Comparison of ENCODE assay signal across 1 cellular context in genomic region chr1:39081266-39082139, GRCh38.
TF ChIP-seq lines count a peak whose summit lies in the region.

No MANE protein-coding gene starts in this region.

TF ChIP-seq in K562, 482 proteins besides CTCF, POLR2A, EP300 and RAD21 (continued from another document and continues in another):
- TF ChIP-seq ZMIZ1 (IDR thresholded peaks at IDR 0.05; ENCODE audit: low read depth in 2 of 2, low read length in 2 of 2): no peak
- no peak for TF ChIP-seq ZNF696 (CRISPR knock-in tag; conservative IDR thresholded peaks at IDR 0.05)
- TF ChIP-seq CREB3L1 (IDR thresholded peaks at IDR 0.05; ENCODE audit: borderline replicate concordance, low read depth): 0 out of 2 replicates have a peak, but pooled peaks have one; percentile 27
- TF ChIP-seq, protein P1, sequence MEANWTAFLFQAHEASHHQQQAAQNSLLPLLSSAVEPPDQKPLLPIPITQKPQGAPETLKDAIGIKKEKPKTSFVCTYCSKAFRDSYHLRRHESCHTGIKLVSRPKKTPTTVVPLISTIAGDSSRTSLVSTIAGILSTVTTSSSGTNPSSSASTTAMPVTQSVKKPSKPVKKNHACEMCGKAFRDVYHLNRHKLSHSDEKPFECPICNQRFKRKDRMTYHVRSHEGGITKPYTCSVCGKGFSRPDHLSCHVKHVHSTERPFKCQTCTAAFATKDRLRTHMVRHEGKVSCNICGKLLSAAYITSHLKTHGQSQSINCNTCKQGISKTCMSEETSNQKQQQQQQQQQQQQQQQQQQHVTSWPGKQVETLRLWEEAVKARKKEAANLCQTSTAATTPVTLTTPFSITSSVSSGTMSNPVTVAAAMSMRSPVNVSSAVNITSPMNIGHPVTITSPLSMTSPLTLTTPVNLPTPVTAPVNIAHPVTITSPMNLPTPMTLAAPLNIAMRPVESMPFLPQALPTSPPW (CRISPR knock-in tag; IDR thresholded peaks at IDR 0.05): peak; percentile 34; the same call in 1 of the 2 replicates
- TF ChIP-seq SAP30 (IDR thresholded peaks at IDR 0.05; ENCODE audit: borderline replicate concordance, insufficient read depth, low read depth, low read length, poor library complexity, severe bottlenecking): peak; percentile 14
- no peak for TF ChIP-seq TSC22D4 (tag; IDR thresholded peaks at IDR 0.05)
- TF ChIP-seq, protein P2, sequence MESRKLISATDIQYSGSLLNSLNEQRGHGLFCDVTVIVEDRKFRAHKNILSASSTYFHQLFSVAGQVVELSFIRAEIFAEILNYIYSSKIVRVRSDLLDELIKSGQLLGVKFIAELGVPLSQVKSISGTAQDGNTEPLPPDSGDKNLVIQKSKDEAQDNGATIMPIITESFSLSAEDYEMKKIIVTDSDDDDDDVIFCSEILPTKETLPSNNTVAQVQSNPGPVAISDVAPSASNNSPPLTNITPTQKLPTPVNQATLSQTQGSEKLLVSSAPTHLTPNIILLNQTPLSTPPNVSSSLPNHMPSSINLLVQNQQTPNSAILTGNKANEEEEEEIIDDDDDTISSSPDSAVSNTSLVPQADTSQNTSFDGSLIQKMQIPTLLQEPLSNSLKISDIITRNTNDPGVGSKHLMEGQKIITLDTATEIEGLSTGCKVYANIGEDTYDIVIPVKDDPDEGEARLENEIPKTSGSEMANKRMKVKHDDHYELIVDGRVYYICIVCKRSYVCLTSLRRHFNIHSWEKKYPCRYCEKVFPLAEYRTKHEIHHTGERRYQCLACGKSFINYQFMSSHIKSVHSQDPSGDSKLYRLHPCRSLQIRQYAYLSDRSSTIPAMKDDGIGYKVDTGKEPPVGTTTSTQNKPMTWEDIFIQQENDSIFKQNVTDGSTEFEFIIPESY (CRISPR knock-in tag; IDR thresholded peaks at IDR 0.05): no peak
- TF ChIP-seq ZNF212 (CRISPR knock-in tag; IDR thresholded peaks at IDR 0.05): no peak
- TF ChIP-seq HNRNPLL (IDR thresholded peaks at IDR 0.05; ENCODE audit: low read depth, low read length, poor library complexity, severe bottlenecking): peak; percentile 83
- peak; percentile 83 for TF ChIP-seq MEIS2 (IDR thresholded peaks at IDR 0.05; ENCODE audit: partially characterized antibody)
- no peak for TF ChIP-seq ID3 (CRISPR knock-in tag; IDR thresholded peaks at IDR 0.05)
- 0 out of 2 replicates have a peak, but pooled peaks have one; percentile 53 for TF ChIP-seq ID3 (tag; IDR thresholded peaks at IDR 0.05)
- no peak for TF ChIP-seq CBX2 (IDR thresholded peaks at IDR 0.05; ENCODE audit: insufficient read depth, low read length, poor library complexity, severe bottlenecking)
- TF ChIP-seq SMAD4 (CRISPR knock-in tag; conservative IDR thresholded peaks at IDR 0.05): peak; percentile 26; the same call in 1 of the 2 replicates
- no peak for TF ChIP-seq CEBPG (CRISPR knock-in tag; IDR thresholded peaks at IDR 0.05)
- TF ChIP-seq CEBPG (tag; conservative IDR thresholded peaks at IDR 0.05 in 1 of 2, IDR thresholded peaks at IDR 0.05 in 1 of 2): no peak
- TF ChIP-seq IRF2 (CRISPR knock-in tag; IDR thresholded peaks at IDR 0.05): no peak
- no peak for TF ChIP-seq POLR2H (tag; IDR thresholded peaks at IDR 0.05; ENCODE audit: low read depth)
- TF ChIP-seq E2F6 (IDR thresholded peaks at IDR 0.05; ENCODE audit: borderline replicate concordance in 1 of 2, extremely low read depth in 1 of 2, insufficient read depth in 1 of 2, insufficient read length in 1 of 2, low read depth in 1 of 2, low read length in 1 of 2, poor library complexity in 1 of 2, severe bottlenecking in 1 of 2): peak; percentile 53 to 91
- peak; percentile 18; the same call in 1 of the 2 replicates for TF ChIP-seq PHF8 (IDR thresholded peaks at IDR 0.05; ENCODE audit: borderline replicate concordance, low read length)
- TF ChIP-seq CXXC5 (CRISPR knock-in tag; IDR thresholded peaks at IDR 0.05): peak; percentile 68
- TF ChIP-seq CTBP1 (IDR thresholded peaks at IDR 0.05; ENCODE audit: borderline replicate concordance): peak; percentile 92
- TF ChIP-seq KDM2B (CRISPR knock-in tag; IDR thresholded peaks at IDR 0.05): peak; percentile 19; the same call in 1 of the 2 replicates
- TF ChIP-seq, protein P3, sequence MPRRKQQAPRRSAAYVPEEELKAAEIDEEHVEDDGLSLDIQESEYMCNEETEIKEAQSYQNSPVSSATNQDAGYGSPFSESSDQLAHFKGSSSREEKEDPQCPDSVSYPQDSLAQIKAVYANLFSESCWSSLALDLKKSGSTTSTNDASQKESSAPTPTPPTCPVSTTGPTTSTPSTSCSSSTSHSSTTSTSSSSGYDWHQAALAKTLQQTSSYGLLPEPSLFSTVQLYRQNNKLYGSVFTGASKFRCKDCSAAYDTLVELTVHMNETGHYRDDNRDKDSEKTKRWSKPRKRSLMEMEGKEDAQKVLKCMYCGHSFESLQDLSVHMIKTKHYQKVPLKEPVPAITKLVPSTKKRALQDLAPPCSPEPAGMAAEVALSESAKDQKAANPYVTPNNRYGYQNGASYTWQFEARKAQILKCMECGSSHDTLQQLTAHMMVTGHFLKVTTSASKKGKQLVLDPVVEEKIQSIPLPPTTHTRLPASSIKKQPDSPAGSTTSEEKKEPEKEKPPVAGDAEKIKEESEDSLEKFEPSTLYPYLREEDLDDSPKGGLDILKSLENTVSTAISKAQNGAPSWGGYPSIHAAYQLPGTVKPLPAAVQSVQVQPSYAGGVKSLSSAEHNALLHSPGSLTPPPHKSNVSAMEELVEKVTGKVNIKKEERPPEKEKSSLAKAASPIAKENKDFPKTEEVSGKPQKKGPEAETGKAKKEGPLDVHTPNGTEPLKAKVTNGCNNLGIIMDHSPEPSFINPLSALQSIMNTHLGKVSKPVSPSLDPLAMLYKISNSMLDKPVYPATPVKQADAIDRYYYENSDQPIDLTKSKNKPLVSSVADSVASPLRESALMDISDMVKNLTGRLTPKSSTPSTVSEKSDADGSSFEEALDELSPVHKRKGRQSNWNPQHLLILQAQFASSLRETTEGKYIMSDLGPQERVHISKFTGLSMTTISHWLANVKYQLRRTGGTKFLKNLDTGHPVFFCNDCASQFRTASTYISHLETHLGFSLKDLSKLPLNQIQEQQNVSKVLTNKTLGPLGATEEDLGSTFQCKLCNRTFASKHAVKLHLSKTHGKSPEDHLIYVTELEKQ (CRISPR knock-in tag; IDR thresholded peaks at IDR 0.05): no peak
- TF ChIP-seq, protein P4, sequence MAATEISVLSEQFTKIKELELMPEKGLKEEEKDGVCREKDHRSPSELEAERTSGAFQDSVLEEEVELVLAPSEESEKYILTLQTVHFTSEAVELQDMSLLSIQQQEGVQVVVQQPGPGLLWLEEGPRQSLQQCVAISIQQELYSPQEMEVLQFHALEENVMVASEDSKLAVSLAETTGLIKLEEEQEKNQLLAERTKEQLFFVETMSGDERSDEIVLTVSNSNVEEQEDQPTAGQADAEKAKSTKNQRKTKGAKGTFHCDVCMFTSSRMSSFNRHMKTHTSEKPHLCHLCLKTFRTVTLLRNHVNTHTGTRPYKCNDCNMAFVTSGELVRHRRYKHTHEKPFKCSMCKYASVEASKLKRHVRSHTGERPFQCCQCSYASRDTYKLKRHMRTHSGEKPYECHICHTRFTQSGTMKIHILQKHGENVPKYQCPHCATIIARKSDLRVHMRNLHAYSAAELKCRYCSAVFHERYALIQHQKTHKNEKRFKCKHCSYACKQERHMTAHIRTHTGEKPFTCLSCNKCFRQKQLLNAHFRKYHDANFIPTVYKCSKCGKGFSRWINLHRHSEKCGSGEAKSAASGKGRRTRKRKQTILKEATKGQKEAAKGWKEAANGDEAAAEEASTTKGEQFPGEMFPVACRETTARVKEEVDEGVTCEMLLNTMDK (IDR thresholded peaks at IDR 0.05; ENCODE audit: borderline replicate concordance, insufficient read depth, low read depth, low read length, poor library complexity, severe bottlenecking): peak; percentile 21
- TF ChIP-seq SIN3B (IDR thresholded peaks at IDR 0.05; ENCODE audit: low read depth): peak; percentile 25; the same call in 1 of the 2 replicates
- 0 out of 2 replicates have a peak, but pooled peaks have one; percentile 8 for TF ChIP-seq ATF7 (IDR thresholded peaks at IDR 0.05)
- TF ChIP-seq NONO (IDR thresholded peaks at IDR 0.05; ENCODE audit: low read depth in 2 of 2, low read length in 1 of 2): 0 out of 4 replicates have a peak, but pooled peaks of 1 of the 2 experiments have one; percentile 9
- no peak for TF ChIP-seq SPI1 (IDR thresholded peaks at IDR 0.05; ENCODE audit: borderline replicate concordance, low read depth, low read length)
- TF ChIP-seq, protein P5, sequence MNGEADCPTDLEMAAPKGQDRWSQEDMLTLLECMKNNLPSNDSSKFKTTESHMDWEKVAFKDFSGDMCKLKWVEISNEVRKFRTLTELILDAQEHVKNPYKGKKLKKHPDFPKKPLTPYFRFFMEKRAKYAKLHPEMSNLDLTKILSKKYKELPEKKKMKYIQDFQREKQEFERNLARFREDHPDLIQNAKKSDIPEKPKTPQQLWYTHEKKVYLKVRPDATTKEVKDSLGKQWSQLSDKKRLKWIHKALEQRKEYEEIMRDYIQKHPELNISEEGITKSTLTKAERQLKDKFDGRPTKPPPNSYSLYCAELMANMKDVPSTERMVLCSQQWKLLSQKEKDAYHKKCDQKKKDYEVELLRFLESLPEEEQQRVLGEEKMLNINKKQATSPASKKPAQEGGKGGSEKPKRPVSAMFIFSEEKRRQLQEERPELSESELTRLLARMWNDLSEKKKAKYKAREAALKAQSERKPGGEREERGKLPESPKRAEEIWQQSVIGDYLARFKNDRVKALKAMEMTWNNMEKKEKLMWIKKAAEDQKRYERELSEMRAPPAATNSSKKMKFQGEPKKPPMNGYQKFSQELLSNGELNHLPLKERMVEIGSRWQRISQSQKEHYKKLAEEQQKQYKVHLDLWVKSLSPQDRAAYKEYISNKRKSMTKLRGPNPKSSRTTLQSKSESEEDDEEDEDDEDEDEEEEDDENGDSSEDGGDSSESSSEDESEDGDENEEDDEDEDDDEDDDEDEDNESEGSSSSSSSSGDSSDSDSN (IDR thresholded peaks at IDR 0.05; ENCODE audit: borderline replicate concordance in 1 of 2, low read depth in 2 of 2, low read length in 2 of 2): peak; percentile 92
- TF ChIP-seq HMGN3 (IDR thresholded peaks at IDR 0.05; ENCODE audit: borderline replicate concordance, extremely low read depth, insufficient read length, low read depth, low read length): peak; percentile 32
- TF ChIP-seq CCNT2 (IDR thresholded peaks at IDR 0.05; ENCODE audit: borderline replicate concordance, extremely low read depth, insufficient read length, low read depth, low read length): peak; percentile 38
- TF ChIP-seq, protein P6, sequence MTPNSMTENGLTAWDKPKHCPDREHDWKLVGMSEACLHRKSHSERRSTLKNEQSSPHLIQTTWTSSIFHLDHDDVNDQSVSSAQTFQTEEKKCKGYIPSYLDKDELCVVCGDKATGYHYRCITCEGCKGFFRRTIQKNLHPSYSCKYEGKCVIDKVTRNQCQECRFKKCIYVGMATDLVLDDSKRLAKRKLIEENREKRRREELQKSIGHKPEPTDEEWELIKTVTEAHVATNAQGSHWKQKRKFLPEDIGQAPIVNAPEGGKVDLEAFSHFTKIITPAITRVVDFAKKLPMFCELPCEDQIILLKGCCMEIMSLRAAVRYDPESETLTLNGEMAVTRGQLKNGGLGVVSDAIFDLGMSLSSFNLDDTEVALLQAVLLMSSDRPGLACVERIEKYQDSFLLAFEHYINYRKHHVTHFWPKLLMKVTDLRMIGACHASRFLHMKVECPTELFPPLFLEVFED (CRISPR knock-in tag; conservative IDR thresholded peaks at IDR 0.05): no peak
- TF ChIP-seq, protein P7, sequence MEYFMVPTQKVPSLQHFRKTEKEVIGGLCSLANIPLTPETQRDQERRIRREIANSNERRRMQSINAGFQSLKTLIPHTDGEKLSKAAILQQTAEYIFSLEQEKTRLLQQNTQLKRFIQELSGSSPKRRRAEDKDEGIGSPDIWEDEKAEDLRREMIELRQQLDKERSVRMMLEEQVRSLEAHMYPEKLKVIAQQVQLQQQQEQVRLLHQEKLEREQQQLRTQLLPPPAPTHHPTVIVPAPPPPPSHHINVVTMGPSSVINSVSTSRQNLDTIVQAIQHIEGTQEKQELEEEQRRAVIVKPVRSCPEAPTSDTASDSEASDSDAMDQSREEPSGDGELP (CRISPR knock-in tag; IDR thresholded peaks at IDR 0.05; ENCODE audit: borderline replicate concordance): no peak
- TF ChIP-seq CBX5 (IDR thresholded peaks at IDR 0.05; ENCODE audit: borderline replicate concordance, low read depth): no peak
- peak; percentile 56 for TF ChIP-seq PCBP1 (IDR thresholded peaks at IDR 0.05; ENCODE audit: low read depth, low read length, poor library complexity, severe bottlenecking)
- TF ChIP-seq L3MBTL2 (IDR thresholded peaks at IDR 0.05): peak; percentile 79
